ENCODE assay signal across 1 cellular context in the genomic region with DNA sequence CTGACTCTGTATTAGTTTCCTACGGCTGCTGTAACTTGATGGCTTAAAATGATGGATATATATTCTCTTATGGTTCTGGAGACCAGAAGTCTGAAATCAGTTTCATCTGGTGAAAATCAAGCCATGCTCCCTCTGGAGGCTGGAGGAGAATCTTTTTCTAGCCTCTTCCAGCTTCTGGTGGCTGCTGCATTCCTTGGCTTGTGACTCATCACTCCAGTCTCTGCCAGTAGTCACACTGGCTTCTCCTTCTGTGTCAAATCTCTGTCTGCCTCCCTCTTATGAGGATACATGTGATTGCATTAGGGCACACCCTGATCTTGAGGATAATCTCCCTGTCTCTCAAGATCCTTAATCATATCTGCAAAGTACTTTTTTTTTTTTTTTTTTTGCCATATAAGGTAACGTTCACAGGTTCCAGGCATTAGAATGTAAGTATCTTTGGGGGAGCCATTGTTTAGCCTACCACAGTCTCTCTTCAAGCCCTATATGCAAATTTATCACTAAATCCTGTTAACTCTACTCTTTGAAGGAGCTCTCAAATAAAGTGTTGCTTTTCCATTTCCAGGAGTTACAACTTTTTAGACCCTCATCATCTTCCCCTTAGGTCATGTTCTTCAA.
TF ChIP-seq lines count a peak whose summit lies in the region.

No MANE protein-coding gene starts in this region.

TF ChIP-seq in GM12878, 131 proteins besides CTCF, POLR2A, EP300 and RAD21:
- TF ChIP-seq MAX (IDR thresholded peaks at IDR 0.05; ENCODE audit: low read depth, low read length) (no peak), SUPT20H (IDR thresholded peaks at IDR 0.05; ENCODE audit: borderline replicate concordance, control insufficient read depth, low read depth, low read length) (no peak), SREBF2 (IDR thresholded peaks at IDR 0.05; ENCODE audit: low read length) (no peak), ASH2L (IDR thresholded peaks at IDR 0.05; ENCODE audit: borderline replicate concordance, low read depth) (no peak), CHD4 (IDR thresholded peaks at IDR 0.05) (no peak), IRF4 (IDR thresholded peaks at IDR 0.05; ENCODE audit: low read depth, low read length) (no peak), RELA (IDR thresholded peaks at IDR 0.05; ENCODE audit: borderline replicate concordance, partially characterized antibody) (no peak), ZBTB11 (CRISPR knock-in tag; IDR thresholded peaks at IDR 0.05) (no peak), EZH2 (IDR thresholded peaks at IDR 0.05; ENCODE audit: borderline replicate concordance, control insufficient read depth, low read depth, low read length) (no peak), SMARCA5 (IDR thresholded peaks at IDR 0.05) (no peak), CHD2 (IDR thresholded peaks at IDR 0.05; ENCODE audit: borderline replicate concordance, low read depth, low read length) (no peak), EED (IDR thresholded peaks at IDR 0.05; ENCODE audit: low read depth) (no peak), ZNF687 (IDR thresholded peaks at IDR 0.05) (no peak), ZNF622 (IDR thresholded peaks at IDR 0.05) (no peak), NFXL1 (IDR thresholded peaks at IDR 0.05; ENCODE audit: borderline replicate concordance) (no peak), HDAC2 (IDR thresholded peaks at IDR 0.05) (no peak), DPF2 (IDR thresholded peaks at IDR 0.05) (no peak)
- TF ChIP-seq, protein P1, sequence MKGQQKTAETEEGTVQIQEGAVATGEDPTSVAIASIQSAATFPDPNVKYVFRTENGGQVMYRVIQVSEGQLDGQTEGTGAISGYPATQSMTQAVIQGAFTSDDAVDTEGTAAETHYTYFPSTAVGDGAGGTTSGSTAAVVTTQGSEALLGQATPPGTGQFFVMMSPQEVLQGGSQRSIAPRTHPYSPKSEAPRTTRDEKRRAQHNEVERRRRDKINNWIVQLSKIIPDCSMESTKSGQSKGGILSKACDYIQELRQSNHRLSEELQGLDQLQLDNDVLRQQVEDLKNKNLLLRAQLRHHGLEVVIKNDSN (IDR thresholded peaks at IDR 0.05; ENCODE audit: borderline replicate concordance, extremely low read length, insufficient read depth, low read depth, low read length) = no peak
- TF ChIP-seq, protein P2, sequence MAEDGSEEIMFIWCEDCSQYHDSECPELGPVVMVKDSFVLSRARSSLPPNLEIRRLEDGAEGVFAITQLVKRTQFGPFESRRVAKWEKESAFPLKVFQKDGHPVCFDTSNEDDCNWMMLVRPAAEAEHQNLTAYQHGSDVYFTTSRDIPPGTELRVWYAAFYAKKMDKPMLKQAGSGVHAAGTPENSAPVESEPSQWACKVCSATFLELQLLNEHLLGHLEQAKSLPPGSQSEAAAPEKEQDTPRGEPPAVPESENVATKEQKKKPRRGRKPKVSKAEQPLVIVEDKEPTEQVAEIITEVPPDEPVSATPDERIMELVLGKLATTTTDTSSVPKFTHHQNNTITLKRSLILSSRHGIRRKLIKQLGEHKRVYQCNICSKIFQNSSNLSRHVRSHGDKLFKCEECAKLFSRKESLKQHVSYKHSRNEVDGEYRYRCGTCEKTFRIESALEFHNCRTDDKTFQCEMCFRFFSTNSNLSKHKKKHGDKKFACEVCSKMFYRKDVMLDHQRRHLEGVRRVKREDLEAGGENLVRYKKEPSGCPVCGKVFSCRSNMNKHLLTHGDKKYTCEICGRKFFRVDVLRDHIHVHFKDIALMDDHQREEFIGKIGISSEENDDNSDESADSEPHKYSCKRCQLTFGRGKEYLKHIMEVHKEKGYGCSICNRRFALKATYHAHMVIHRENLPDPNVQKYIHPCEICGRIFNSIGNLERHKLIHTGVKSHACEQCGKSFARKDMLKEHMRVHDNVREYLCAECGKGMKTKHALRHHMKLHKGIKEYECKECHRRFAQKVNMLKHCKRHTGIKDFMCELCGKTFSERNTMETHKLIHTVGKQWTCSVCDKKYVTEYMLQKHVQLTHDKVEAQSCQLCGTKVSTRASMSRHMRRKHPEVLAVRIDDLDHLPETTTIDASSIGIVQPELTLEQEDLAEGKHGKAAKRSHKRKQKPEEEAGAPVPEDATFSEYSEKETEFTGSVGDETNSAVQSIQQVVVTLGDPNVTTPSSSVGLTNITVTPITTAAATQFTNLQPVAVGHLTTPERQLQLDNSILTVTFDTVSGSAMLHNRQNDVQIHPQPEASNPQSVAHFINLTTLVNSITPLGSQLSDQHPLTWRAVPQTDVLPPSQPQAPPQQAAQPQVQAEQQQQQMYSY (CRISPR knock-in tag; IDR thresholded peaks at IDR 0.05) = no peak
